In the genomic region with DNA sequence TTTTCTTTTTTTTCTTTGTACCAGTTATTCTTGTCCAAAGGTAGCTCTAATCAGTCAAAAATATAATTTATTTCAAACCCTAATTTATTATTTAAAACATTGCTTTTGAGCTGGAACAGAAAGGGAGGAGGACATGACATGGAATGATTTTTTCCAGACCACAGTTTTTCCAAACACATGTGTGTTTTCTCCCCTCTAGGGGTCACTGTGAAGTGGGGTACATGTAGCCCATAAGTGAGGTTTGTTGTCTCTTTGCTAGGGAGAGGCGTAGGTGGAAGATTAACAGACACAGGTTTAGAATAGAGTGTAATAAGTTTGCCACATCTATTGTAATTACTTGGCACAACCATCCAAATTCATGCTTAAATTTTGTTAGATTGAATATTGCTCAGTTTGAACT, we compare ENCODE assay signal across 12 cellular contexts.
DNase-seq lines count a peak whose midpoint lies in the region; ATAC-seq, FAIRE-seq and TF ChIP-seq lines count a peak whose summit lies in the region.
"Had no signal": no experiment of that assay in that cellular context is flagged by ENCODE, and none has a peak within 500 bp of the region (broad histone marks: within the 10 kb centered on the region; RNA-seq: fewer than 3 reads in every experiment).

No MANE protein-coding gene starts in this region.

- peaks cover 22% of the 10 kb centered on the region for H3K36me3 Mint-ChIP-seq in neural crest cell (ENCODE audit: low read depth)
- peaks cover 53% of the 10 kb centered on the region for H3K36me3 Mint-ChIP-seq in activated naive CD8-positive, alpha-beta T cell treated with anti-CD3 and anti-CD28 coated beads, Interleukin-2, amount 50 U/mL, for 24 hours (ENCODE audit: low read depth)

- no peak for FAIRE-seq in D721Med (lab: Jason Lieb, UNC)
- FAIRE-seq: RCC 7860 had no signal

- no peak overlapping the region for H3K4me3 Mint-ChIP-seq in neural crest cell
- H3K4me3 Mint-ChIP-seq in activated naive CD8-positive, alpha-beta T cell treated with anti-CD3 and anti-CD28 coated beads, Interleukin-2, amount 50 U/mL, for 24 hours = no peak overlapping the region
- H3K4me3 Mint-ChIP-seq: dendritic cell treated with granulocyte-macrophage colony-stimulating factor and Interleukin-4, amounts not matched to agents 40 ng/mL and 50 ng/mL, for 4 days; stimulated activated naive B cell treated with anti-CD40 and anti-IgM and Interleukin-4, amounts not matched to agents 10 μg/mL and 1 μg/mL and 100 μg/mL, for 72 hours had no signal

- no peaks in the 10 kb centered on the region for H3K27me3 Mint-ChIP-seq in neural crest cell (ENCODE audit: low read depth)
- no peaks in the 10 kb centered on the region for H3K27me3 Mint-ChIP-seq in activated naive CD8-positive, alpha-beta T cell treated with anti-CD3 and anti-CD28 coated beads, Interleukin-2, amount 50 U/mL, for 24 hours
- H3K27me3 Mint-ChIP-seq: dendritic cell treated with granulocyte-macrophage colony-stimulating factor and Interleukin-4, amounts not matched to agents 40 ng/mL and 50 ng/mL, for 4 days; stimulated activated naive B cell treated with anti-CD40 and anti-IgM and Interleukin-4, amounts not matched to agents 10 μg/mL and 1 μg/mL and 100 μg/mL, for 72 hours had no signal

- DNase-seq in D721Med (ENCODE audit: insufficient read length, low spot score) = no peak
- DNase-seq in KBM-7 = peak; percentile 11
- DNase-seq in brain microvascular endothelial cell = no peak
- DNase-seq in neural crest cell (ENCODE audit: low read depth, low spot score) = no peak
- no peak for DNase-seq in NCI-H446 treated with DMSO at 0.1 percent for 48 hours (lab: John Stamatoyannopoulos, UW)
- no peak for DNase-seq in activated naive CD8-positive, alpha-beta T cell treated with anti-CD3 and anti-CD28 coated beads, Interleukin-2, amount 50 U/mL, for 24 hours
- DNase-seq: stimulated activated naive B cell treated with anti-CD40 and anti-IgM and Interleukin-4, amounts not matched to agents 10 μg/mL and 1 μg/mL and 100 μg/mL, for 72 hours had no signal

- peaks cover 24% of the 10 kb centered on the region for H3K36me3 ChIP-seq in brain microvascular endothelial cell (replicated peaks)

- no peak overlapping the region for H3K27ac ChIP-seq in brain microvascular endothelial cell

- H3K9me3 Mint-ChIP-seq in neural crest cell = peaks cover 3% of the 10 kb centered on the region
- no peaks in the 10 kb centered on the region for H3K9me3 Mint-ChIP-seq in activated naive CD8-positive, alpha-beta T cell treated with anti-CD3 and anti-CD28 coated beads, Interleukin-2, amount 50 U/mL, for 24 hours

- H3K4me1 Mint-ChIP-seq in neural crest cell = peaks cover 34% of the 10 kb centered on the region
- H3K4me1 Mint-ChIP-seq in activated naive CD8-positive, alpha-beta T cell treated with anti-CD3 and anti-CD28 coated beads, Interleukin-2, amount 50 U/mL, for 24 hours = peaks cover 17% of the 10 kb centered on the region

- no peak overlapping the region for H3K27ac Mint-ChIP-seq in neural crest cell (ENCODE audit: unreplicated experiment)
- no peak overlapping the region for H3K27ac Mint-ChIP-seq in activated naive CD8-positive, alpha-beta T cell treated with anti-CD3 and anti-CD28 coated beads, Interleukin-2, amount 50 U/mL, for 24 hours
- H3K27ac Mint-ChIP-seq: dendritic cell treated with granulocyte-macrophage colony-stimulating factor and Interleukin-4, amounts not matched to agents 40 ng/mL and 50 ng/mL, for 4 days had no signal

- ATAC-seq in activated naive CD8-positive, alpha-beta T cell treated with anti-CD3 and anti-CD28 coated beads, Interleukin-2, amount 50 U/mL, for 24 hours = no peak
- ATAC-seq in GM18870 (IDR thresholded peaks at IDR 0.05; ENCODE audit: unreplicated experiment) (no peak), HG02938 (IDR thresholded peaks at IDR 0.05; ENCODE audit: unreplicated experiment) (no peak)
- ATAC-seq: stimulated activated naive B cell treated with anti-CD40 and anti-IgM and Interleukin-4, amounts not matched to agents 10 μg/mL and 1 μg/mL and 100 μg/mL, for 72 hours had no signal

- in situ Hi-C loops in KBM-7 (cut with MboI; ENCODE audit: low pct_unique_long_range_greater_than_20kb, low sequenced_read_pairs) = no loop called here
- in situ Hi-C loops in brain microvascular endothelial cell (cut with HindIII; ENCODE audit: low pct_ligation_motif_present, low sequenced_read_pairs) = no loop called here

- no peak overlapping the region for H3K4me3 ChIP-seq in brain microvascular endothelial cell (ENCODE audit: low read depth, low read length)
- H3K4me3 ChIP-seq: HAP-1 had no signal

- no peaks in the 10 kb centered on the region for H3K27me3 ChIP-seq in brain microvascular endothelial cell (replicated peaks)

- TF ChIP-seq CTCF in D721Med (IDR thresholded peaks at IDR 0.05; ENCODE audit: insufficient read depth, missing control alignments) = peak; percentile 27
- TF ChIP-seq CTCF in brain microvascular endothelial cell (IDR thresholded peaks at IDR 0.05; ENCODE audit: low read depth, low read length, missing control alignments) = peak; percentile 63
- TF ChIP-seq CTCF in neural crest cell (conservative IDR thresholded peaks at IDR 0.05) = peak; percentile 41
